Comparison of ENCODE assay signal across 8 cellular contexts in the genomic region with DNA sequence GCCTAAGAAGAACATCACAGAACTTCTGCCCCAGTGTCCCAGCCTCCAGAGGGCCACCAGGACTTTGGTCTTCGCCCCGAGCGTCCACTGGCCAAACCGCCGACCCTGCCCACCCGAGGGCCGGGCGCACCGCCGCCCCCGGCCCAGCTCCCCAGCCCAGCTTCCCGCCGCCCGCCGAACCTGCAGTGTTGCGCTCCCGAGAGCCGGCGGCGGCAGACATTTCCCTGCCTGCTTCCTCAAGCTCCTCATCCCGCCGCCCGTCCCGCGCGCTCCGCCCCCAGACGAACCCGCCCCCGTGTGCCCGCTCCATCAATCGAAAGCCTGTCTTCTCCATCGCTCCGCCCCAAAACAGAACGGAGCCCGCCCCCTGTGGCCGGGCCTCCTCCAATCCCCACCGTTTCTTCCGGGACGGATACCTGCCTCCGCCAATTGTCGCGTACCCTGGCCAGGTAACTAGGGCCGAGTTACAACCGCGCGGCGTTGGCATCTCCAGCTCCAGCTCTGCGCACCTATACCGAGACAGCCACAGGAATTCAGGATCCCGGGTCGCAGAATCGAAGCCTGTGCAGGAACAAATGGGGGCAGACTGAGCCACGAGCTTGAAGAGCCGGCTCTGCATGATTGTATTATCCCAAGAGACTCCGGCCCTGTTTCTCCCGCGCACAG. TPM values are rescaled to one million over a fixed set of nuclear protein-coding genes. Genes with fewer than 3 reads are reported as not detected.
DNase-seq lines count a peak whose midpoint lies in the region; ATAC-seq and TF ChIP-seq lines count a peak whose summit lies in the region.

No MANE protein-coding gene starts in this region.

- TF ChIP-seq POLR2A in erythroblast (IDR thresholded peaks at IDR 0.05; ENCODE audit: low read length) = peak; percentile 54

- DNase-seq in DMS53 treated with DMSO at 0.1 percent for 48 hours (lab: John Stamatoyannopoulos, UW; ENCODE audit: unreplicated experiment) (peak; percentile 96), OCI-M2 (lab: John Stamatoyannopoulos, UW; ENCODE audit: unreplicated experiment) (peak; percentile 82), activated T-cell treated with anti-CD3 and anti-CD28 coated beads for 48 hours (ENCODE audit: low read depth) (peak; percentile 97), erythroblast (lab: John Stamatoyannopoulos, UW) (peak; percentile 96 to 97)
- peak; percentile 94 for DNase-seq in Jurkat, Clone E6-1 (ENCODE audit: low read depth, low spot score)
- peak; percentile 90 to 93 for DNase-seq in stimulated activated CD8-positive, alpha-beta memory T cell treated with anti-CD3 and anti-CD28 coated beads, Interleukin-4, amount 100 ng/mL, for 4 hours (ENCODE audit: low read depth in 2 of 2, low spot score in 1 of 2)

- peaks cover 10% of the 10 kb centered on the region for H3K4me1 ChIP-seq in mucosa of stomach (ENCODE audit: control insufficient read depth, insufficient read depth, low read length)

- H3K36me3 ChIP-seq in mucosa of stomach (ENCODE audit: control insufficient read depth, insufficient read depth, low read length) = no peaks in the 10 kb centered on the region

- peak overlapping the region; percentile 85 for H3K9ac ChIP-seq in mucosa of stomach (ENCODE audit: low read length)

- no peaks in the 10 kb centered on the region for H3K9me3 ChIP-seq in mucosa of stomach (ENCODE audit: control insufficient read depth, low read length)

- ATAC-seq in GM21717 (IDR thresholded peaks at IDR 0.05; ENCODE audit: unreplicated experiment) = peak; percentile 79

- H3K4me3 ChIP-seq in Jurkat, Clone E6-1 (ENCODE audit: low read length) = peak overlapping the region; percentile 91
- peak overlapping the region; percentile 35 for H3K4me3 ChIP-seq in mucosa of stomach (ENCODE audit: low read length)

- H3K27me3 ChIP-seq in mucosa of stomach (ENCODE audit: control insufficient read depth, insufficient read depth, low read length) = no peaks in the 10 kb centered on the region

RNA-seq across cellular contexts. Expression of a gene that starts 15.2 kb away (rescaled TPM):
- 19.2 TPM for polyA plus RNA-seq in Jurkat, Clone E6-1 (2012; ENCODE audit: insufficient read depth, insufficient read length)

RNA-seq across cellular contexts. Expression of a gene that starts 58.2 kb away (rescaled TPM):
- 255 TPM for polyA plus RNA-seq in Jurkat, Clone E6-1 (2012; ENCODE audit: insufficient read depth, insufficient read length)

Comparison
In these comparisons a context has a peak if more than half of its experiments do, and no peak if none do; other contexts are left out.
1. Peak in every context shown above with its lines: DNase-seq, ATAC-seq and H3K4me3 ChIP-seq.